1 cellular context compared by ENCODE assay signal in the genomic region with DNA sequence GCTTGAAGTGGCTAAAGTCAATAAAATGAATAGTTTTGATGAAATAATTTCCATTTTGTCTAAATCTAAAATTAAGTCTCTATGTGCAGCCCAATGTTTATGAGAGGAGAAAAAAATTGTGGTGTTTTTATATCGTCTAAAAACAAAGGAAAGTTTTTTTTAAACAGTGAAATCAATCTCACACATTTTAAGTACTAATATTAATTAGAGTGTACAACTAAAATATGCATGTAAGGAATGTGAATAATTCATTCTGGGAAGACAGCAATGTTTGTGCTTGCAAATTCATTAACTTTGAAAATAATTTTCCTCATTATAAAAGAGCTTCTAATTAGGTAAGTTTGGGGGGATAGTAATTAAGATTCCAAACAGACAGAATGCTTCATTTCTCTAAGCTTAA.
TF ChIP-seq lines count a peak whose summit lies in the region.

A gene with protein sequence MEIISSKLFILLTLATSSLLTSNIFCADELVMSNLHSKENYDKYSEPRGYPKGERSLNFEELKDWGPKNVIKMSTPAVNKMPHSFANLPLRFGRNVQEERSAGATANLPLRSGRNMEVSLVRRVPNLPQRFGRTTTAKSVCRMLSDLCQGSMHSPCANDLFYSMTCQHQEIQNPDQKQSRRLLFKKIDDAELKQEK (minus strand): TSS at position 101 of the 400 bp plus-strand sequence. CDS start 47 bp downstream, at position 54.

TF ChIP-seq in H1, 55 proteins besides CTCF, POLR2A, EP300 and RAD21 (continued from another document):
- TF ChIP-seq CREB1 (IDR thresholded peaks at IDR 0.05): no peak
- no peak for TF ChIP-seq RNF2 (IDR thresholded peaks at IDR 0.05; ENCODE audit: borderline replicate concordance, low read depth, low read length, missing control alignments, poor library complexity, severe bottlenecking)
- TF ChIP-seq, protein P1, sequence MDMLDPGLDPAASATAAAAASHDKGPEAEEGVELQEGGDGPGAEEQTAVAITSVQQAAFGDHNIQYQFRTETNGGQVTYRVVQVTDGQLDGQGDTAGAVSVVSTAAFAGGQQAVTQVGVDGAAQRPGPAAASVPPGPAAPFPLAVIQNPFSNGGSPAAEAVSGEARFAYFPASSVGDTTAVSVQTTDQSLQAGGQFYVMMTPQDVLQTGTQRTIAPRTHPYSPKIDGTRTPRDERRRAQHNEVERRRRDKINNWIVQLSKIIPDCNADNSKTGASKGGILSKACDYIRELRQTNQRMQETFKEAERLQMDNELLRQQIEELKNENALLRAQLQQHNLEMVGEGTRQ (IDR thresholded peaks at IDR 0.05; ENCODE audit: low read length): no peak
